21 cellular contexts compared by ENCODE assay signal in the genomic region with DNA sequence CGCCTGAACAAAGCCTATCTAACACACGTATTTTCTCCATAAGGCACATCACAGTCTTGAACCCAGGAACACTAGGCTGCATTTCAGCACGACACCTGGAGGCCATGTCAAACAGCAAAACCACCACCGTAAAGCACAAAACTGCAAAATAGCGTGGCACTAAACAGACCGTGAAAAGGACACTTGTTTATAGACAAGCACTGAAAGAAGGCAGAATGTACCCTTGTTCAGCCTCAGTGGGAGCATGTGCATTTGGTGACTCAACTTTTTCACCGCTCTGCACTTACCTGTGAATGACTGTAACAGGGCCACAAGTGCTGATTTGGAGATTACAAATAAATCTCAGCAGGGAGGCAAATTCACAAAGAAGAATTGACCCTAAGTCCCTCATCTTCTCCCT.
DNase-seq lines count a peak whose midpoint lies in the region; ATAC-seq and TF ChIP-seq lines count a peak whose summit lies in the region.
"Had no signal": no experiment of that assay in that cellular context is flagged by ENCODE, and none has a peak within 500 bp of the region (broad histone marks: within the 10 kb centered on the region; RNA-seq: fewer than 3 reads in every experiment).

No MANE protein-coding gene starts in this region.

- no peak overlapping the region for H2BK5ac ChIP-seq in neuronal stem cell (ENCODE audit: low read length)

- H3K79me1 ChIP-seq in neuronal stem cell (ENCODE audit: low read depth, low read length) = no peaks in the 10 kb centered on the region

- no peak overlapping the region for H2BK15ac ChIP-seq in neuronal stem cell (ENCODE audit: low read length)

- no peak overlapping the region for H3K4me3 ChIP-seq in neuronal stem cell (ENCODE audit: low read length in 2 of 2)
- no peak overlapping the region for H3K4me3 ChIP-seq in left ventricle myocardium inferior
- H3K4me3 ChIP-seq: GM12878, GM23248, K562 had no signal

- no peak overlapping the region for H3K18ac ChIP-seq in neuronal stem cell (ENCODE audit: low read length)

- no peak overlapping the region for H2BK12ac ChIP-seq in neuronal stem cell (ENCODE audit: low read length)

- peaks cover 0 to 26% (median 0%) of the 10 kb centered on the region in 3 experiments for H3K27me3 ChIP-seq in neuronal stem cell (ENCODE audit: control insufficient read depth in 3 of 3, insufficient read depth in 3 of 3, low read depth in 1 of 3, low read length in 3 of 3)
- H3K27me3 ChIP-seq in left ventricle myocardium inferior (ENCODE audit: low read depth) = peaks cover 70% of the 10 kb centered on the region

- TF ChIP-seq CTCF in left ventricle myocardium inferior (IDR thresholded peaks at IDR 0.05; ENCODE audit: borderline replicate concordance) = no peak

- H3K27ac ChIP-seq in neuronal stem cell (replicated peaks; ENCODE audit: low read length) (no peak overlapping the region), left ventricle myocardium inferior (replicated peaks) (no peak overlapping the region)
- H3K27ac ChIP-seq: GM23248 had no signal

- WGBS in neuronal stem cell (ENCODE audit: extremely low coverage in 2 of 2, insufficient read length in 2 of 2, insufficient replicate concordance in 1 of 2), 2 donors = no CpG with 5 or more reads among the region's 7 CpGs

- H3K9ac ChIP-seq in neuronal stem cell (ENCODE audit: low read depth, low read length, poor library complexity) = peak overlapping the region; percentile 34
- H3K9ac ChIP-seq: GM23248 had no signal

- H3K4me1 ChIP-seq in neuronal stem cell (ENCODE audit: control insufficient read depth in 2 of 2, insufficient read depth in 1 of 2, low read depth in 1 of 2, low read length in 2 of 2) (no peaks in the 10 kb centered on the region), left ventricle myocardium inferior (peaks cover 4% of the 10 kb centered on the region)
- H3K4me1 ChIP-seq: BE2C had no signal

- H2BK120ac ChIP-seq in neuronal stem cell (ENCODE audit: low read depth, low read length) = no peak overlapping the region

- H4K8ac ChIP-seq in neuronal stem cell (ENCODE audit: low read depth, low read length) = no peak overlapping the region

- DNase-seq in DMS79 treated with DMSO at 0.1 percent for 48 hours (lab: John Stamatoyannopoulos, UW) (peak; percentile 16), NCI-H345 treated with DMSO at 0.1 percent for 48 hours (lab: John Stamatoyannopoulos, UW; ENCODE audit: unreplicated experiment) (peak; percentile 21), germinal center (ENCODE audit: low spot score) (peak; percentile 34), neuronal stem cell (ENCODE audit: low spot score) (no peak), GM19240 (ENCODE audit: insufficient read length, low spot score) (no peak), amygdala (lab: John Stamatoyannopoulos, UW) (no peak), left colon (no peak), left ventricle myocardium inferior (no peak)
- DNase-seq: BE2C; C1 segment of cervical spinal cord; CD4-positive, CD25-positive, alpha-beta regulatory T cell; CD8-positive, alpha-beta memory T cell; COR-L47; DMS 273 treated with DMSO at 0.1 percent for 48 hours; EL; GM23248; HFFc6; IMR-90 had no signal

- H3K36me3 ChIP-seq in neuronal stem cell (replicated peaks in 1 of 2; ENCODE audit: control insufficient read depth in 2 of 2, insufficient read depth in 2 of 2, low read length in 2 of 2) (no peaks in the 10 kb centered on the region), left ventricle myocardium inferior (no peaks in the 10 kb centered on the region)
- H3K36me3 ChIP-seq: BE2C had no signal

- ATAC-seq in left colon = no peak
- ATAC-seq: GM12878, HCT116, K562 had no signal

- no peak overlapping the region for H3K4ac ChIP-seq in neuronal stem cell (ENCODE audit: low read length)

- H3K9me3 ChIP-seq in neuronal stem cell (replicated peaks in 1 of 2; ENCODE audit: control insufficient read depth in 2 of 2, insufficient read depth in 1 of 2, low read depth in 1 of 2, low read length in 2 of 2) (no peaks in the 10 kb centered on the region), left ventricle myocardium inferior (replicated peaks) (peaks cover 8% of the 10 kb centered on the region)
- H3K9me3 ChIP-seq: BE2C had no signal

- no peak overlapping the region for H3K4me2 ChIP-seq in neuronal stem cell (ENCODE audit: insufficient read depth, low read length, poor library complexity, severe bottlenecking)

- intact Hi-C loops in left colon (cut with DNase I, micrococcal nuclease) (no loop called here), left ventricle myocardium inferior (cut with micrococcal nuclease) (no loop called here)

- H3K23ac ChIP-seq in neuronal stem cell (ENCODE audit: low read depth, low read length, poor library complexity) = no peak overlapping the region

- no peak overlapping the region for H3K14ac ChIP-seq in neuronal stem cell (ENCODE audit: low read length)

- H2AFZ ChIP-seq in neuronal stem cell (ENCODE audit: low read length) = no peak overlapping the region
- H2AFZ ChIP-seq: GM23248 had no signal

- H4K91ac ChIP-seq in neuronal stem cell (ENCODE audit: low read depth, low read length, poor library complexity) = no peak overlapping the region

- H2AK5ac ChIP-seq in neuronal stem cell (ENCODE audit: low read depth, low read length) = no peak overlapping the region

Comparison
In these comparisons a context has a peak if more than half of its experiments do, and no peak if none do; other contexts are left out.
1. DNase-seq: peak in DMS79 treated with DMSO at 0.1 percent for 48 hours (single experiment), NCI-H345 treated with DMSO at 0.1 percent for 48 hours (single experiment) and germinal center (single experiment); none in neuronal stem cell (single experiment), GM19240 (single experiment), amygdala (0 of 56), left colon (0 of 2) and left ventricle myocardium inferior (single experiment).